ENCODE assay signal across 11 cellular contexts in genomic region chr19:13848811-13849241, GRCh38. TPM values are rescaled to one million over a fixed set of nuclear protein-coding genes. Genes with fewer than 3 reads are reported as not detected.
DNase-seq lines count a peak whose midpoint lies in the region; ATAC-seq and TF ChIP-seq lines count a peak whose summit lies in the region.
"Had no signal": no experiment of that assay in that cellular context is flagged by ENCODE, and none has a peak within 500 bp of the region (broad histone marks: within the 10 kb centered on the region; RNA-seq: fewer than 3 reads in every experiment).

No MANE protein-coding gene starts in this region.

- no peaks in the 10 kb centered on the region for H3K36me3 ChIP-seq in HCT116 (ENCODE audit: control insufficient read depth in 1 of 2, insufficient read depth in 2 of 2, low read length in 2 of 2)
- H3K36me3 ChIP-seq in right atrium auricular region, result no peaks in the 10 kb centered on the region

- TF ChIP-seq RAD21 in HCT116 (IDR thresholded peaks at IDR 0.05; ENCODE audit: low read depth), result no peak

- peaks cover 50% of the 10 kb centered on the region for H3K4me1 Mint-ChIP-seq in activated B cell treated with CpG ODN at 0.5 μM for 24 hours

- peak overlapping the region; percentile 11 for H3K4me3 Mint-ChIP-seq in activated B cell treated with CpG ODN at 0.5 μM for 24 hours

- H3K9me3 Mint-ChIP-seq in activated B cell treated with CpG ODN at 0.5 μM for 24 hours, result no peaks in the 10 kb centered on the region

- POLR2A ChIA-PET in HCT116 (lab: Charles Lee), result interaction anchor here (6.5 kb wide), 1 partner anchor 9 kb away, joined by 64 read pairs; no protein-coding TSS in a partner anchor
- POLR2A ChIA-PET in activated B cell treated with CpG ODN at 0.5 μM for 24 hours (lab: Charles Lee), result interaction anchor here (1.1 to 4.5 kb wide), 4 partner anchors 9 to 53 kb away, joined by 3 to 35 read pairs (median 14); partner anchors contain the start of gene ZSWIM4

- RAD21 ChIA-PET in HCT116 (lab: Charles Lee; ENCODE audit: low non-redundant PET in 1 of 2, low total read pairs in 2 of 2, uncharacterized antibody in 2 of 2, unreplicated experiment in 2 of 2), result no interaction called here

- H3K4me3 ChIP-seq in HCT116 (replicated peaks in 1 of 2; ENCODE audit: low read depth in 1 of 2, low read length in 2 of 2) (no peak overlapping the region), right atrium auricular region (no peak overlapping the region), skin epidermis (no peak overlapping the region)

- no peaks in the 10 kb centered on the region for H4K20me1 ChIP-seq in HCT116 (ENCODE audit: insufficient read depth)

- H3K27ac Mint-ChIP-seq in activated B cell treated with CpG ODN at 0.5 μM for 24 hours, result peak overlapping the region; percentile 72

- DNase-seq in HCT116 (ENCODE audit: low read depth, low spot score), result no peak
- DNase-seq in activated B cell treated with CpG ODN at 0.5 μM for 24 hours, result no peak
- DNase-seq in right atrium auricular region (ENCODE audit: low spot score), result no peak
- no peak for DNase-seq in NAMALWA (ENCODE audit: low spot score)
- DNase-seq in GDM1 (lab: John Stamatoyannopoulos, UW), result no peak
- DNase-seq in stimulated activated CD4-positive, alpha-beta T cell treated with anti-CD3 and anti-CD28 coated beads, Interleukin-4, amount 100 ng/mL, for 1 hour, result no peak
- DNase-seq: head of caudate nucleus; NCI-H446; stimulated activated CD4-positive, alpha-beta T cell treated with anti-CD3 and anti-CD28 coated beads, Interleukin-2, amount 100 ng/mL, for 24 hours had no signal

- H3K9me2 ChIP-seq in HCT116 (ENCODE audit: insufficient read depth), result no peaks in the 10 kb centered on the region

- intact Hi-C loops in HCT116 (cut with micrococcal nuclease) (loop anchor here (5.0 kb wide), 1 partner anchor 697 kb away; the partner anchor contains the start of genes IER2 and STX10), activated B cell treated with CpG ODN at 0.5 μM for 24 hours (cut with micrococcal nuclease) (loop anchor here (5.0 kb wide), 1 partner anchor 117 kb away; no protein-coding TSS in a partner anchor)

- no peaks in the 10 kb centered on the region for H3K79me2 ChIP-seq in HCT116 (ENCODE audit: insufficient read depth, low read length)

- H3K4me1 ChIP-seq in HCT116 (ENCODE audit: control insufficient read depth in 1 of 2, insufficient read depth in 2 of 2, low read length in 2 of 2), result peaks cover 82 to 99% of the 10 kb centered on the region in 2 experiments
- H3K4me1 ChIP-seq in right atrium auricular region, result peaks cover 0 to 68% of the 10 kb centered on the region in 2 donors

- H3K27me3 Mint-ChIP-seq in activated B cell treated with CpG ODN at 0.5 μM for 24 hours, result peaks cover 3% of the 10 kb centered on the region

- ATAC-seq in HCT116, result no peak
- no peak for ATAC-seq in activated B cell treated with CpG ODN at 0.5 μM for 24 hours (ENCODE audit: low read depth)
- ATAC-seq in HG02571 (IDR thresholded peaks at IDR 0.05; ENCODE audit: unreplicated experiment), result no peak

- no TSS peak for BruUV-seq in HCT116 (replicated peaks; lab: Mats Ljungman, UMichigan)

- no peak for TF ChIP-seq CTCF in HCT116 (IDR thresholded peaks at IDR 0.05 in 2 of 3, conservative IDR thresholded peaks at IDR 0.05 in 1 of 3; ENCODE audit: borderline replicate concordance in 1 of 3, insufficient read depth in 1 of 3, low read depth in 2 of 3, low read length in 2 of 3)
- TF ChIP-seq CTCF in activated B cell treated with CpG ODN at 0.5 μM for 24 hours (IDR thresholded peaks at IDR 0.05), result no peak
- no peak for TF ChIP-seq CTCF in right atrium auricular region (IDR thresholded peaks at IDR 0.05)

- peak overlapping the region; percentile 92 for H3K4me2 ChIP-seq in HCT116 (ENCODE audit: low read length)

- H3K36me3 Mint-ChIP-seq in activated B cell treated with CpG ODN at 0.5 μM for 24 hours (ENCODE audit: low read depth), result no peaks in the 10 kb centered on the region

- peak overlapping the region; percentile 90 for H3K9ac ChIP-seq in HCT116 (ENCODE audit: low read length)

- no peaks in the 10 kb centered on the region for H3K9me3 ChIP-seq in HCT116 (ENCODE audit: control insufficient read depth in 1 of 2, insufficient read depth in 1 of 2, low read depth in 1 of 2, low read length in 2 of 2)
- no peaks in the 10 kb centered on the region for H3K9me3 ChIP-seq in right atrium auricular region

- TF ChIP-seq POLR2A in HCT116 (IDR thresholded peaks at IDR 0.05; ENCODE audit: borderline replicate concordance, extremely low read depth, insufficient read depth, insufficient read length), result no peak

- peak overlapping the region; percentile 45 for H3K27ac ChIP-seq in HCT116 (ENCODE audit: low read depth, low read length)
- peak overlapping the region; percentile 98 to 100 for H3K27ac ChIP-seq in right atrium auricular region
- H3K27ac ChIP-seq in skin epidermis, result peak overlapping the region in 18 of 21 experiments; percentile 6 to 100 (median 100)

- CTCF ChIA-PET in HCT116 (lab: Charles Lee), result no interaction called here
- CTCF ChIA-PET in activated B cell treated with CpG ODN at 0.5 μM for 24 hours (lab: Charles Lee), result interaction anchor here (5.9 kb wide), 1 partner anchor 13 kb away, joined by 31 read pairs; no protein-coding TSS in a partner anchor

- H2AFZ ChIP-seq in HCT116 (ENCODE audit: low read depth, low read length, poor library complexity, severe bottlenecking), result no peak overlapping the region

- no peaks in the 10 kb centered on the region for H3K27me3 ChIP-seq in HCT116 (ENCODE audit: insufficient read depth, low read length)
- no peaks in the 10 kb centered on the region for H3K27me3 ChIP-seq in right atrium auricular region

TF ChIP-seq in HCT116, 20 proteins besides CTCF, POLR2A, EP300 and RAD21:
- TF ChIP-seq, protein P1, sequence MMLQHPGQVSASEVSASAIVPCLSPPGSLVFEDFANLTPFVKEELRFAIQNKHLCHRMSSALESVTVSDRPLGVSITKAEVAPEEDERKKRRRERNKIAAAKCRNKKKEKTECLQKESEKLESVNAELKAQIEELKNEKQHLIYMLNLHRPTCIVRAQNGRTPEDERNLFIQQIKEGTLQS (IDR thresholded peaks at IDR 0.05), result no peak
- TF ChIP-seq CEBPB (IDR thresholded peaks at IDR 0.05; ENCODE audit: low read depth) (no peak), SIN3A (IDR thresholded peaks at IDR 0.05; ENCODE audit: low read depth) (no peak), ZBTB33 (IDR thresholded peaks at IDR 0.05; ENCODE audit: extremely low read depth, insufficient replicate concordance, low read length) (no peak), YY1 (IDR thresholded peaks at IDR 0.05; ENCODE audit: extremely low read depth, insufficient replicate concordance, low read depth, low read length) (no peak), TCF7L2 (IDR thresholded peaks at IDR 0.05; ENCODE audit: borderline replicate concordance, extremely low read depth, insufficient read depth, insufficient read length) (no peak), CBX3 (IDR thresholded peaks at IDR 0.05; ENCODE audit: low read depth) (no peak), POLR2AphosphoS5 (IDR thresholded peaks at IDR 0.05; ENCODE audit: low read depth, low read length) (no peak), EZH2phosphoT487 (IDR thresholded peaks at IDR 0.05; ENCODE audit: borderline replicate concordance) (no peak)
- TF ChIP-seq, protein P2, sequence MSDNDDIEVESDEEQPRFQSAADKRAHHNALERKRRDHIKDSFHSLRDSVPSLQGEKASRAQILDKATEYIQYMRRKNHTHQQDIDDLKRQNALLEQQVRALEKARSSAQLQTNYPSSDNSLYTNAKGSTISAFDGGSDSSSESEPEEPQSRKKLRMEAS (IDR thresholded peaks at IDR 0.05), result no peak

RNA-seq across cellular contexts. Expression of gene NANOS3, which starts 28.1 kb away (rescaled TPM):
- total RNA-seq in HCT116 (2021; ENCODE audit: unreplicated experiment) (not detected), activated B cell treated with CpG ODN at 0.5 μM for 24 hours (not detected in 2 replicates), right atrium auricular region (not detected)
- polyA plus RNA-seq in HCT116 (2012), result 0.17 and 0.30 TPM in 2 replicates

RNA-seq across cellular contexts. Expression of gene ZSWIM4, which starts 53.6 kb away (rescaled TPM):
- 9.8 TPM for total RNA-seq in HCT116 (2021; ENCODE audit: unreplicated experiment)
- 5.4 and 6.1 TPM in 2 replicates for polyA plus RNA-seq in HCT116 (2012)
- 8.5 and 11.2 TPM in 2 replicates for total RNA-seq in activated B cell treated with CpG ODN at 0.5 μM for 24 hours
- 1 to 10 TPM; 5.7 to 9.8 TPM for total RNA-seq in right atrium auricular region

RNA-seq across cellular contexts. Expression of gene BRME1, which starts 57.1 kb away (rescaled TPM):
- 1.7 TPM for total RNA-seq in HCT116 (2021; ENCODE audit: unreplicated experiment)
- 0.90 and 1.5 TPM in 2 replicates for polyA plus RNA-seq in HCT116 (2012)
- 1.2 and 2.0 TPM in 2 replicates for total RNA-seq in activated B cell treated with CpG ODN at 0.5 μM for 24 hours
- total RNA-seq in right atrium auricular region, result under 1 TPM; 0.28 to 0.70 TPM

RNA-seq across cellular contexts. Expression of gene CC2D1A, which starts 57.2 kb away (rescaled TPM):
- total RNA-seq in HCT116 (2021; ENCODE audit: unreplicated experiment) (51.5 TPM), activated B cell treated with CpG ODN at 0.5 μM for 24 hours (32.4 and 35.6 TPM in 2 replicates), right atrium auricular region (10 to 100 TPM; 16.1 to 22.6 TPM)
- polyA plus RNA-seq in HCT116 (2012), result 37.9 and 39.1 TPM in 2 replicates

Comparison
In these comparisons a context has a peak if more than half of its experiments do, and no peak if none do; other contexts are left out.
1. H3K27ac ChIP-seq: peak in every context shown above with its lines; median percentile 100 in skin epidermis; 99 in right atrium auricular region; 45 in HCT116.